ENCODE assay signal across 24 cellular contexts in genomic region chr7:155792315-155792960, GRCh38. TPM values are rescaled to one million over a fixed set of nuclear protein-coding genes. Genes with fewer than 3 reads are reported as not detected.
"Had no signal": no experiment of that assay in that cellular context is flagged by ENCODE, and none has a peak within 500 bp of the region (broad histone marks: within the 10 kb centered on the region; RNA-seq: fewer than 3 reads in every experiment).

No MANE protein-coding gene starts in this region.

- DNase-seq: KBM-7, MV-4-11, NCI-H1092, NCI-H1105 treated with DMSO at 0.1 percent for 48 hours, NCI-H1417 treated with DMSO at 0.1 percent for 48 hours, NCI-H146, NCI-H1694 treated with DMSO at 0.1 percent for 48 hours, NCI-H1930, NCI-H2081, NCI-H2171, NCI-H226, NCI-H446, NCI-H510A, NCI-H524 treated with DMSO at 0.1 percent for 48 hours, NCI-H69, NCI-H774, RPMI8226, SHP77 treated with DMSO at 0.1 percent for 48 hours, SW 1271, T-cell had no signal

- H3K4me1 ChIP-seq: SJCRH30 had no signal

- H3K4me3 ChIP-seq: SJCRH30 had no signal

- H3K4me3 Mint-ChIP-seq: T-cell had no signal

- H3K9me3 Mint-ChIP-seq: T-cell had no signal

- H3K9me3 ChIP-seq: SJCRH30 had no signal

- H3K27ac Mint-ChIP-seq: T-cell had no signal

- H3K36me3 Mint-ChIP-seq: T-cell had no signal

- H3K36me3 ChIP-seq: SJCRH30 had no signal

- H3K27ac ChIP-seq: HL-60, SJCRH30 had no signal

- H3K27me3 ChIP-seq: SJCRH30 had no signal

RNA-seq across cellular contexts. Expression of gene SHH, which starts 19.8 kb away (rescaled TPM):
- total RNA-seq: LHCN-M2, MCF 10A, SJCRH30 had no signal
